Comparison of ENCODE assay signal across 18 cellular contexts in the genomic region with DNA sequence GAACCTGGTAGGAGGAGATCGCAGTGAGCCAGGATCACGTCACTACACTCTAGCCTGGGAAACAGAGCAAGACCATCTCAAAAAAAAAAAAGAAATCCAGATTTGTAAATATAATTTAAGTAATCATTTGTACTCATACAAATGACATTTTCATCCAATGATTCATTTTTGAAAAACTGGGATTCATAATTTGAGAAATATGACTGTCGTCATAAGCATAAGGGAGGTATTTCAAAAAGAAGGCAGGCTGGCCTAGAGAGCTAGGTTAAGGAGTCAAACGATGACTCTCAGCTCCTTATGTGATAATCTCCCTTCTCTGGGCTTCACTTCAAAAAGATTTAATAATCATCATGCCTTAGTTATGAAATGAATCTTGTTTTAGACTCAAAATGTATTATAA. TPM values are rescaled to one million over a fixed set of nuclear protein-coding genes. Genes with fewer than 3 reads are reported as not detected.
A peak's percentile ranks its signal among the peaks of the same experiment; 100 is the strongest.
DNase-seq lines count a peak whose midpoint lies in the region; ATAC-seq and TF ChIP-seq lines count a peak whose summit lies in the region.
"Had no signal": no experiment of that assay in that cellular context is flagged by ENCODE, and none has a peak within 500 bp of the region (broad histone marks: within the 10 kb centered on the region; RNA-seq: fewer than 3 reads in every experiment).

No MANE protein-coding gene starts in this region.

- DNase-seq in activated naive CD8-positive, alpha-beta T cell treated with anti-CD3 and anti-CD28 coated beads for 36 hours, result no peak
- DNase-seq in Panc1 (ENCODE audit: low read depth, low spot score) (no peak), fibroblast of gingiva (ENCODE audit: low read depth) (peak; percentile 72), NCI-H187 (lab: John Stamatoyannopoulos, UW) (no peak), HT-29 (ENCODE audit: low spot score) (no peak)
- no peak for DNase-seq in stimulated activated naive CD8-positive, alpha-beta T cell treated with anti-CD3 and anti-CD28 coated beads, Interleukin-15, amount 100 ng/mL, for 72 hours
- DNase-seq: ACHN; activated CD4-positive, alpha-beta T cell treated with anti-CD3 and anti-CD28 coated beads for 4 hours; effector CD4-positive, alpha-beta T cell; NCI-H1694 treated with DMSO at 0.1 percent for 48 hours; NCI-H446 treated with DMSO at 0.1 percent for 48 hours; right cardiac atrium; T1000; uterus had no signal

- H3K27me3 Mint-ChIP-seq in activated naive CD8-positive, alpha-beta T cell, result no peaks in the 10 kb centered on the region
- no peaks in the 10 kb centered on the region for H3K27me3 Mint-ChIP-seq in activated naive CD8-positive, alpha-beta T cell treated with anti-CD3 and anti-CD28 coated beads for 36 hours
- H3K27me3 Mint-ChIP-seq in stimulated activated naive CD8-positive, alpha-beta T cell treated with anti-CD3 and anti-CD28 coated beads, Interleukin-15, amount 100 ng/mL, for 72 hours, result no peaks in the 10 kb centered on the region
- H3K27me3 Mint-ChIP-seq: central memory CD8-positive, alpha-beta T cell had no signal

- no peaks in the 10 kb centered on the region for H3K9me3 Mint-ChIP-seq in activated naive CD8-positive, alpha-beta T cell (ENCODE audit: low read depth)
- H3K9me3 Mint-ChIP-seq in activated naive CD8-positive, alpha-beta T cell treated with anti-CD3 and anti-CD28 coated beads for 36 hours, result no peaks in the 10 kb centered on the region
- H3K9me3 Mint-ChIP-seq in stimulated activated naive CD8-positive, alpha-beta T cell treated with anti-CD3 and anti-CD28 coated beads, Interleukin-15, amount 100 ng/mL, for 72 hours, result peaks cover 0 to 5% of the 10 kb centered on the region in 2 donors
- H3K9me3 Mint-ChIP-seq: central memory CD8-positive, alpha-beta T cell had no signal

- peak overlapping the region; percentile 41 for H3K4me3 Mint-ChIP-seq in activated naive CD8-positive, alpha-beta T cell
- no peak overlapping the region for H3K4me3 Mint-ChIP-seq in activated naive CD8-positive, alpha-beta T cell treated with anti-CD3 and anti-CD28 coated beads for 36 hours
- peak overlapping the region; percentile 18 to 96 for H3K4me3 Mint-ChIP-seq in stimulated activated naive CD8-positive, alpha-beta T cell treated with anti-CD3 and anti-CD28 coated beads, Interleukin-15, amount 100 ng/mL, for 72 hours

- CTCF ChIA-PET in Panc1 (lab: Charles Lee), result no interaction called here

- no TSS peak for BruUV-seq in Panc1 (replicated peaks; lab: Mats Ljungman, UMichigan)

- POLR2A ChIA-PET in Panc1 (lab: Charles Lee), result no interaction called here

- H3K9me3 ChIP-seq in Panc1 (ENCODE audit: control insufficient read depth, insufficient read depth, low read depth, low read length), result no peaks in the 10 kb centered on the region
- H3K9me3 ChIP-seq: uterus had no signal

- peaks cover 16% of the 10 kb centered on the region for H3K36me3 Mint-ChIP-seq in activated naive CD8-positive, alpha-beta T cell
- peaks cover 66% of the 10 kb centered on the region for H3K36me3 Mint-ChIP-seq in activated naive CD8-positive, alpha-beta T cell treated with anti-CD3 and anti-CD28 coated beads for 36 hours

- no peak overlapping the region for H3K27ac Mint-ChIP-seq in activated naive CD8-positive, alpha-beta T cell
- H3K27ac Mint-ChIP-seq in activated naive CD8-positive, alpha-beta T cell treated with anti-CD3 and anti-CD28 coated beads for 36 hours, result no peak overlapping the region
- no peak overlapping the region for H3K27ac Mint-ChIP-seq in stimulated activated naive CD8-positive, alpha-beta T cell treated with anti-CD3 and anti-CD28 coated beads, Interleukin-15, amount 100 ng/mL, for 72 hours

- no peaks in the 10 kb centered on the region for H3K27me3 ChIP-seq in Panc1 (ENCODE audit: control insufficient read depth, insufficient read depth, low read length)
- H3K27me3 ChIP-seq: uterus had no signal

- ATAC-seq in Panc1 (no peak), HG03139 (IDR thresholded peaks at IDR 0.05; ENCODE audit: unreplicated experiment) (no peak)
- ATAC-seq in stimulated activated naive CD8-positive, alpha-beta T cell treated with anti-CD3 and anti-CD28 coated beads, Interleukin-15, amount 100 ng/mL, for 72 hours, result no peak
- ATAC-seq: activated naive CD4-positive, alpha-beta T cell treated with anti-CD3 and anti-CD28 coated beads, Interleukin-2, amount 50 U/mL, for 72 hours; right cardiac atrium had no signal

- peaks cover 10% of the 10 kb centered on the region for H3K4me1 ChIP-seq in Panc1 (ENCODE audit: control insufficient read depth, insufficient read depth, low read length)

- in situ Hi-C loops in Panc1 (cut with HindIII; ENCODE audit: low pct_unique_long_range_greater_than_20kb, low sequenced_read_pairs), result no loop called here

- H3K36me3 ChIP-seq in Panc1 (ENCODE audit: control insufficient read depth, insufficient read depth, low read length), result peaks cover 25% of the 10 kb centered on the region
- H3K36me3 ChIP-seq: uterus had no signal

- no peak overlapping the region for H3K4me3 ChIP-seq in Panc1 (ENCODE audit: low read depth in 2 of 2, low read length in 2 of 2)
- H3K4me3 ChIP-seq: uterus had no signal

- H3K4me1 Mint-ChIP-seq in activated naive CD8-positive, alpha-beta T cell (ENCODE audit: low read depth), result peaks cover 27% of the 10 kb centered on the region
- H3K4me1 Mint-ChIP-seq in activated naive CD8-positive, alpha-beta T cell treated with anti-CD3 and anti-CD28 coated beads for 36 hours, result peaks cover 21% of the 10 kb centered on the region
- H3K4me1 Mint-ChIP-seq in stimulated activated naive CD8-positive, alpha-beta T cell treated with anti-CD3 and anti-CD28 coated beads, Interleukin-15, amount 100 ng/mL, for 72 hours, result peaks cover 27% of the 10 kb centered on the region

- H3K27ac ChIP-seq in Panc1 (ENCODE audit: low read length), result peak overlapping the region; percentile 98
- H3K27ac ChIP-seq: uterus had no signal

- intact Hi-C loops in Panc1 (cut with micrococcal nuclease; ENCODE audit: unreplicated experiment), result no loop called here

- no peak for TF ChIP-seq CTCF in Panc1 (IDR thresholded peaks at IDR 0.05)

RNA-seq across cellular contexts. Expression of gene GART, which starts 2.3 kb away (rescaled TPM):
- total RNA-seq in activated naive CD8-positive, alpha-beta T cell treated with anti-CD3 and anti-CD28 coated beads for 36 hours, result 100 to 1,000 TPM; 259 to 265 TPM
- total RNA-seq in Panc1 (2021; ENCODE audit: unreplicated experiment), result 132 TPM
- polyA plus RNA-seq in Panc1 (2012; ENCODE audit: insufficient read length), result 67.4 TPM
- total RNA-seq in HT-29 (2014; rRNA removed; shearing (Covaris generic)), result 57.6 and 59.4 TPM in 2 replicates

RNA-seq across cellular contexts. Expression of gene SON, which starts 3.2 kb away (rescaled TPM):
- 100 to 1,000 TPM; 283 to 328 TPM for total RNA-seq in activated naive CD8-positive, alpha-beta T cell treated with anti-CD3 and anti-CD28 coated beads for 36 hours
- 183 TPM for total RNA-seq in Panc1 (2021; ENCODE audit: unreplicated experiment)
- polyA plus RNA-seq in Panc1 (2012; ENCODE audit: insufficient read length), result 58.4 TPM
- 67.7 and 68.9 TPM in 2 replicates for total RNA-seq in HT-29 (2014; rRNA removed; shearing (Covaris generic))

RNA-seq across cellular contexts. Expression of gene DNAJC28, which starts 48.1 kb away (rescaled TPM):
- total RNA-seq in activated naive CD8-positive, alpha-beta T cell treated with anti-CD3 and anti-CD28 coated beads for 36 hours, result under 1 TPM; 0.23 to 0.58 TPM
- 1.5 TPM for total RNA-seq in Panc1 (2021; ENCODE audit: unreplicated experiment)
- 0.80 TPM for polyA plus RNA-seq in Panc1 (2012; ENCODE audit: insufficient read length)
- total RNA-seq in HT-29 (2014; rRNA removed; shearing (Covaris generic)), result 0.20 and 0.42 TPM in 2 replicates

RNA-seq across cellular contexts. Expression of gene DONSON, which starts 48.9 kb away (rescaled TPM):
- total RNA-seq in activated naive CD8-positive, alpha-beta T cell treated with anti-CD3 and anti-CD28 coated beads for 36 hours, result 10 to 100 TPM; 38.7 to 41.9 TPM
- total RNA-seq in Panc1 (2021; ENCODE audit: unreplicated experiment), result 21.9 TPM
- polyA plus RNA-seq in Panc1 (2012; ENCODE audit: insufficient read length), result 11.0 TPM
- 19.4 and 21.7 TPM in 2 replicates for total RNA-seq in HT-29 (2014; rRNA removed; shearing (Covaris generic))

RNA-seq across cellular contexts. Expression of gene TMEM50B, which starts 59.8 kb away (rescaled TPM):
- 10 to 100 TPM; 14.6 to 15.7 TPM for total RNA-seq in activated naive CD8-positive, alpha-beta T cell treated with anti-CD3 and anti-CD28 coated beads for 36 hours
- total RNA-seq in Panc1 (2021; ENCODE audit: unreplicated experiment), result 18.5 TPM
- polyA plus RNA-seq in Panc1 (2012; ENCODE audit: insufficient read length), result 16.9 TPM
- 7.0 and 8.0 TPM in 2 replicates for total RNA-seq in HT-29 (2014; rRNA removed; shearing (Covaris generic))
